ENCODE assay signal across 16 cellular contexts in genomic region chr20:4555188-4555893, GRCh38.
DNase-seq lines count a peak whose midpoint lies in the region; ATAC-seq, FAIRE-seq and TF ChIP-seq lines count a peak whose summit lies in the region.
"Had no signal": no experiment of that assay in that cellular context is flagged by ENCODE, and none has a peak within 500 bp of the region (broad histone marks: within the 10 kb centered on the region; RNA-seq: fewer than 3 reads in every experiment).

No MANE protein-coding gene starts in this region.

- FAIRE-seq in astrocyte (lab: Jason Lieb, UNC) (peak; percentile 96), kidney (lab: Jason Lieb, UNC) (no peak)

- H3K4me3 ChIP-seq in AG10803 (ENCODE audit: low read length) (no peak overlapping the region), astrocyte (ENCODE audit: insufficient read depth, low read depth, low read length) (no peak overlapping the region), kidney (ENCODE audit: low read length in 2 of 2) (no peak overlapping the region)
- H3K4me3 ChIP-seq: mucosa of descending colon, right atrium auricular region, tibial artery had no signal

- no peaks in the 10 kb centered on the region for H3K79me2 ChIP-seq in astrocyte (ENCODE audit: insufficient read depth, low read length)

- H3K9ac ChIP-seq in astrocyte (ENCODE audit: low read length) (no peak overlapping the region), kidney (ENCODE audit: low read length in 2 of 2) (no peak overlapping the region)

- H3K4me1 ChIP-seq in astrocyte (ENCODE audit: insufficient read depth, low read length), result peaks cover 13% of the 10 kb centered on the region
- H3K4me1 ChIP-seq in kidney (ENCODE audit: control insufficient read depth in 1 of 2, insufficient read depth in 1 of 2, low read depth in 1 of 2, low read length in 2 of 2), result no peaks in the 10 kb centered on the region
- H3K4me1 ChIP-seq: right atrium auricular region, tibial artery had no signal

- H3K9me3 ChIP-seq in astrocyte (ENCODE audit: insufficient read depth, low read depth, low read length) (no peaks in the 10 kb centered on the region), kidney (ENCODE audit: control insufficient read depth in 1 of 2, low read length in 2 of 2) (no peaks in the 10 kb centered on the region)
- H3K9me3 ChIP-seq: mucosa of descending colon had no signal

- H3K36me3 Mint-ChIP-seq in astrocyte (ENCODE audit: low read depth, unreplicated experiment), result no peaks in the 10 kb centered on the region
- no peaks in the 10 kb centered on the region for H3K36me3 Mint-ChIP-seq in activated CD8-positive, alpha-beta T cell treated with anti-CD3 and anti-CD28 coated beads, Interleukin-2, amount 10 ng/mL, durations not matched to agents 7 days and 5 days (ENCODE audit: low read depth)
- H3K36me3 Mint-ChIP-seq in natural killer cell treated with Interleukin-12 subunit alpha and Interleukin-12 subunit beta and Interleukin-15 and Interleukin-18, amount 100 ng/mL, for 72 hours, result no peaks in the 10 kb centered on the region
- H3K36me3 Mint-ChIP-seq: CD4-positive, alpha-beta memory T cell had no signal

- no peaks in the 10 kb centered on the region for H3K36me3 ChIP-seq in astrocyte (ENCODE audit: insufficient read depth, low read length)
- no peaks in the 10 kb centered on the region for H3K36me3 ChIP-seq in kidney (ENCODE audit: control insufficient read depth in 1 of 2, insufficient read depth in 2 of 2, low read length in 2 of 2)
- H3K36me3 ChIP-seq: right atrium auricular region, tibial artery had no signal

- peak; percentile 55 for DNase-seq in AG10803 (ENCODE audit: low read depth)
- DNase-seq in HT1080 (ENCODE audit: low read depth), result peak; percentile 83
- peak; percentile 76 for DNase-seq in astrocyte (ENCODE audit: low read depth)
- DNase-seq in kidney, result peak; percentile 54
- no peak for DNase-seq in activated CD8-positive, alpha-beta T cell treated with anti-CD3 and anti-CD28 coated beads, Interleukin-2, amount 10 ng/mL, durations not matched to agents 7 days and 5 days
- no peak for DNase-seq in activated T-cell treated with anti-CD3 and anti-CD28 coated beads for 4 hours
- DNase-seq in natural killer cell treated with Interleukin-12 subunit alpha and Interleukin-12 subunit beta and Interleukin-15 and Interleukin-18, amount 100 ng/mL, for 72 hours (ENCODE audit: low spot score), result no peak
- DNase-seq: activated naive CD4-positive, alpha-beta T cell treated with anti-CD3 and anti-CD28 coated beads, Interleukin-2, amount 50 U/mL, for 16 hours; CD4-positive, alpha-beta memory T cell; cortex of kidney; hippocampal formation; NCI-H526 treated with DMSO at 0.1 percent for 48 hours; tibial artery had no signal

- TF ChIP-seq CTCF in AG10803 (conservative IDR thresholded peaks at IDR 0.05; ENCODE audit: low read length) (no peak), astrocyte (IDR thresholded peaks at IDR 0.05; ENCODE audit: insufficient read depth, low read depth, low read length) (no peak), kidney (IDR thresholded peaks at IDR 0.05; ENCODE audit: borderline replicate concordance, extremely low read depth, insufficient read depth) (no peak)

- ATAC-seq in activated CD8-positive, alpha-beta T cell treated with anti-CD3 and anti-CD28 coated beads, Interleukin-2, amount 10 ng/mL, durations not matched to agents 7 days and 5 days, result no peak
- ATAC-seq in HG03045 (IDR thresholded peaks at IDR 0.05; ENCODE audit: unreplicated experiment), result no peak
- no peak for ATAC-seq in natural killer cell treated with Interleukin-12 subunit alpha and Interleukin-12 subunit beta and Interleukin-15 and Interleukin-18, amount 100 ng/mL, for 72 hours
- ATAC-seq: mucosa of descending colon had no signal

- H3K27me3 ChIP-seq in astrocyte (ENCODE audit: insufficient read depth, low read length), result no peaks in the 10 kb centered on the region
- H3K27me3 ChIP-seq: right atrium auricular region had no signal

- CTCF ChIA-PET in activated CD8-positive, alpha-beta T cell treated with anti-CD3 and anti-CD28 coated beads, Interleukin-2, amount 10 ng/mL, durations not matched to agents 7 days and 5 days (lab: Charles Lee), result no interaction called here

- H3K4me2 ChIP-seq in astrocyte (ENCODE audit: low read length), result peak overlapping the region; percentile 21

- H3K27me3 Mint-ChIP-seq in astrocyte (ENCODE audit: low read depth, unreplicated experiment), result peaks cover 4% of the 10 kb centered on the region
- H3K27me3 Mint-ChIP-seq in activated CD8-positive, alpha-beta T cell treated with anti-CD3 and anti-CD28 coated beads, Interleukin-2, amount 10 ng/mL, durations not matched to agents 7 days and 5 days (ENCODE audit: low read depth), result peaks cover 20% of the 10 kb centered on the region
- peaks cover 37 to 59% of the 10 kb centered on the region in 2 donors for H3K27me3 Mint-ChIP-seq in natural killer cell treated with Interleukin-12 subunit alpha and Interleukin-12 subunit beta and Interleukin-15 and Interleukin-18, amount 100 ng/mL, for 72 hours

- H4K20me1 ChIP-seq in astrocyte (ENCODE audit: insufficient read depth, low read length), result no peaks in the 10 kb centered on the region

- POLR2A ChIA-PET in activated CD8-positive, alpha-beta T cell treated with anti-CD3 and anti-CD28 coated beads, Interleukin-2, amount 10 ng/mL, durations not matched to agents 7 days and 5 days (lab: Charles Lee), result no interaction called here

- H3K27ac Mint-ChIP-seq in astrocyte (ENCODE audit: unreplicated experiment), result no peak overlapping the region
- H3K27ac Mint-ChIP-seq in activated CD8-positive, alpha-beta T cell treated with anti-CD3 and anti-CD28 coated beads, Interleukin-2, amount 10 ng/mL, durations not matched to agents 7 days and 5 days, result no peak overlapping the region
- H3K27ac Mint-ChIP-seq in natural killer cell treated with Interleukin-12 subunit alpha and Interleukin-12 subunit beta and Interleukin-15 and Interleukin-18, amount 100 ng/mL, for 72 hours, result no peak overlapping the region
- H3K27ac Mint-ChIP-seq: CD4-positive, alpha-beta memory T cell had no signal

- intact Hi-C loops in kidney (cut with DNase I), result no loop called here

- peaks cover 7% of the 10 kb centered on the region for H3K4me1 Mint-ChIP-seq in astrocyte (ENCODE audit: low read depth, unreplicated experiment)
- H3K4me1 Mint-ChIP-seq in activated CD8-positive, alpha-beta T cell treated with anti-CD3 and anti-CD28 coated beads, Interleukin-2, amount 10 ng/mL, durations not matched to agents 7 days and 5 days (ENCODE audit: low read depth), result no peaks in the 10 kb centered on the region
- H3K4me1 Mint-ChIP-seq in natural killer cell treated with Interleukin-12 subunit alpha and Interleukin-12 subunit beta and Interleukin-15 and Interleukin-18, amount 100 ng/mL, for 72 hours (ENCODE audit: low read depth in 2 of 2), result no peaks in the 10 kb centered on the region
- H3K4me1 Mint-ChIP-seq: CD4-positive, alpha-beta memory T cell had no signal

- H3K27ac ChIP-seq in astrocyte (ENCODE audit: low read depth, low read length) (no peak overlapping the region), kidney (ENCODE audit: low read depth in 2 of 2, low read length in 2 of 2) (no peak overlapping the region)
- H3K27ac ChIP-seq: right atrium auricular region, tibial artery had no signal

- H3K4me3 Mint-ChIP-seq in astrocyte (ENCODE audit: unreplicated experiment), result no peak overlapping the region
- H3K4me3 Mint-ChIP-seq in activated CD8-positive, alpha-beta T cell treated with anti-CD3 and anti-CD28 coated beads, Interleukin-2, amount 10 ng/mL, durations not matched to agents 7 days and 5 days, result no peak overlapping the region
- no peak overlapping the region for H3K4me3 Mint-ChIP-seq in natural killer cell treated with Interleukin-12 subunit alpha and Interleukin-12 subunit beta and Interleukin-15 and Interleukin-18, amount 100 ng/mL, for 72 hours
- H3K4me3 Mint-ChIP-seq: CD4-positive, alpha-beta memory T cell had no signal

- no peaks in the 10 kb centered on the region for H3K9me3 Mint-ChIP-seq in astrocyte (ENCODE audit: unreplicated experiment)
- H3K9me3 Mint-ChIP-seq in activated CD8-positive, alpha-beta T cell treated with anti-CD3 and anti-CD28 coated beads, Interleukin-2, amount 10 ng/mL, durations not matched to agents 7 days and 5 days (ENCODE audit: insufficient read depth), result no peaks in the 10 kb centered on the region
- no peaks in the 10 kb centered on the region for H3K9me3 Mint-ChIP-seq in natural killer cell treated with Interleukin-12 subunit alpha and Interleukin-12 subunit beta and Interleukin-15 and Interleukin-18, amount 100 ng/mL, for 72 hours

- no peak overlapping the region for H2AFZ ChIP-seq in astrocyte (ENCODE audit: low read depth, low read length)

Comparison
In these comparisons a context has a peak if more than half of its experiments do, and no peak if none do; other contexts are left out.
1. DNase-seq: peak in AG10803 (single experiment), HT1080 (single experiment), astrocyte (single experiment) and kidney (single experiment); none in activated CD8-positive, alpha-beta T cell treated with anti-CD3 and anti-CD28 coated beads, Interleukin-2, amount 10 ng/mL, durations not matched to agents 7 days and 5 days (single experiment), activated T-cell treated with anti-CD3 and anti-CD28 coated beads for 4 hours (single experiment) and natural killer cell treated with Interleukin-12 subunit alpha and Interleukin-12 subunit beta and Interleukin-15 and Interleukin-18, amount 100 ng/mL, for 72 hours (single experiment).